ENCODE assay signal across 8 cellular contexts in genomic region chr2:191020221-191020741, GRCh38. TPM values are rescaled to one million over a fixed set of nuclear protein-coding genes. Genes with fewer than 3 reads are reported as not detected.
DNase-seq lines count a peak whose midpoint lies in the region; ATAC-seq, FAIRE-seq and TF ChIP-seq lines count a peak whose summit lies in the region.

No MANE protein-coding gene starts in this region.

- CTCF ChIA-PET in endothelial cell of umbilical vein (lab: Charles Lee), result no interaction called here

- POLR2A ChIA-PET in endothelial cell of umbilical vein (lab: Charles Lee), result no interaction called here

- dilution Hi-C loops in endothelial cell of umbilical vein (cut with MboI; ENCODE audit: extremely low pct_ligation_motif_present, low sequenced_read_pairs), result no loop called here

- no peaks in the 10 kb centered on the region for H4K20me1 ChIP-seq in endothelial cell of umbilical vein (replicated peaks; ENCODE audit: control insufficient read depth, extremely low read depth, insufficient read depth, low read length)

- H3K27me3 ChIP-seq in endothelial cell of umbilical vein (ENCODE audit: control insufficient read depth in 2 of 2, insufficient read depth in 2 of 2, low read length in 2 of 2), result no peaks in the 10 kb centered on the region

- H3K9me3 ChIP-seq in endothelial cell of umbilical vein (replicated peaks; ENCODE audit: control insufficient read depth, insufficient read depth, low read length), result no peaks in the 10 kb centered on the region

- DNase-seq in D341Med (ENCODE audit: low spot score), result peak; percentile 96
- DNase-seq in HUDEP-2 (lab: John Stamatoyannopoulos, UW; ENCODE audit: unreplicated experiment in 76 of 76), result peak in 74 of 76 experiments; percentile 43 to 96 (median 89)
- DNase-seq in NOMO-1 treated with dmso at 0.1 percent for 144 hours (lab: John Stamatoyannopoulos, UW; ENCODE audit: unreplicated experiment), result peak; percentile 94
- peak; percentile 75 for DNase-seq in activated CD8-positive, alpha-beta memory T cell treated with anti-CD3 and anti-CD28 coated beads, Interleukin-2, amount 50 U/mL, for 24 hours (ENCODE audit: extremely low read depth)
- peak; percentile 99 for DNase-seq in endothelial cell of umbilical vein (ENCODE audit: low read depth, low spot score)
- peak; percentile 92 for DNase-seq in middle frontal gyrus (ENCODE audit: extremely low spot score, low spot score)
- DNase-seq in stimulated activated CD8-positive, alpha-beta memory T cell treated with anti-CD3 and anti-CD28 coated beads, Interleukin-2, amount 100 ng/mL, for 1 hour (ENCODE audit: low read depth in 2 of 2), result peak; percentile 86 to 87

- TF ChIP-seq POLR2A in endothelial cell of umbilical vein (IDR thresholded peaks at IDR 0.05; ENCODE audit: low read depth, low read length), result peak; percentile 97

- peaks cover 14% of the 10 kb centered on the region for H3K4me1 ChIP-seq in endothelial cell of umbilical vein (ENCODE audit: control insufficient read depth, extremely low read depth, insufficient read depth, low read length)

- H3K36me3 ChIP-seq in endothelial cell of umbilical vein (ENCODE audit: control insufficient read depth in 2 of 2, extremely low read depth in 1 of 2, insufficient read depth in 2 of 2, low read length in 2 of 2), result no peaks in the 10 kb centered on the region

- H3K79me2 ChIP-seq in endothelial cell of umbilical vein (ENCODE audit: control insufficient read depth, insufficient read depth, low read length), result no peaks in the 10 kb centered on the region

- BruUV-seq in endothelial cell of umbilical vein (replicated peaks; lab: Mats Ljungman, UMichigan), result no TSS peak

- H3K4me2 ChIP-seq in endothelial cell of umbilical vein (ENCODE audit: insufficient read depth, low read length), result peak overlapping the region; percentile 84

- peak overlapping the region; percentile 78 for H3K9ac ChIP-seq in endothelial cell of umbilical vein (replicated peaks; ENCODE audit: extremely low read depth, insufficient read depth, low read length)

- TF ChIP-seq CTCF in endothelial cell of umbilical vein (IDR thresholded peaks at IDR 0.05; ENCODE audit: extremely low read depth in 1 of 2, insufficient read depth in 1 of 2, low read depth in 1 of 2, low read length in 2 of 2), result peak in 1 of 2 donors; percentile 10

- ATAC-seq in GM21423 (IDR thresholded peaks at IDR 0.05; ENCODE audit: unreplicated experiment), result peak; percentile 67

- H2AFZ ChIP-seq in endothelial cell of umbilical vein (ENCODE audit: low read depth, low read length), result peak overlapping the region; percentile 70

- intact Hi-C loops in endothelial cell of umbilical vein (cut with micrococcal nuclease), result loop anchor here (1.0 kb wide), 2 partner anchors 40 to 140 kb away; partner anchors contain the start of gene GLS

- no peaks in the 10 kb centered on the region for H3K9me1 ChIP-seq in endothelial cell of umbilical vein (replicated peaks; ENCODE audit: control insufficient read depth, extremely low read depth, insufficient read depth, low read length)

- FAIRE-seq in endothelial cell of umbilical vein (lab: Jason Lieb, UNC), result peak; percentile 87

- peak overlapping the region; percentile 51 for H3K27ac ChIP-seq in endothelial cell of umbilical vein (ENCODE audit: insufficient read depth, low read depth, low read length)

- peak overlapping the region; percentile 39 to 57 (median 47) for H3K4me3 ChIP-seq in endothelial cell of umbilical vein (replicated peaks in 1 of 3; ENCODE audit: insufficient read depth in 1 of 3, low read depth in 1 of 3, low read length in 3 of 3)

TF ChIP-seq in endothelial cell of umbilical vein, 7 proteins besides CTCF, POLR2A, EP300 and RAD21:
- no peak for TF ChIP-seq FOS (IDR thresholded peaks at IDR 0.05; ENCODE audit: borderline replicate concordance, insufficient read depth, low read length)
- peak; percentile 99 for TF ChIP-seq POLR2AphosphoS5 (IDR thresholded peaks at IDR 0.05; ENCODE audit: insufficient read depth, low read depth, low read length)
- TF ChIP-seq MYC (IDR thresholded peaks at IDR 0.05; ENCODE audit: low read depth, low read length), result peak; percentile 84
- no peak for TF ChIP-seq EZH2 (IDR thresholded peaks at IDR 0.05; ENCODE audit: borderline replicate concordance, low read depth, low read length, severe bottlenecking)
- TF ChIP-seq GATA2 (IDR thresholded peaks at IDR 0.05; ENCODE audit: insufficient read depth, insufficient read length, low read depth, low read length), result no peak
- no peak for TF ChIP-seq JUN (IDR thresholded peaks at IDR 0.05; ENCODE audit: borderline replicate concordance, insufficient read depth, insufficient read length, low read depth)
- peak; percentile 97 for TF ChIP-seq MAX (IDR thresholded peaks at IDR 0.05; ENCODE audit: insufficient read depth, insufficient read length)

RNA-seq across cellular contexts. Expression of gene STAT1, which starts 6.3 kb away (rescaled TPM):
- 59.2 and 67.6 TPM in 2 replicates for total RNA-seq in endothelial cell of umbilical vein
- polyA plus RNA-seq in endothelial cell of umbilical vein, result 56.1 and 64.2 TPM in 2 replicates
- 56.9 and 57.6 TPM in 2 replicates for polyA plus RNA-seq in endothelial cell of umbilical vein (2011; cell fraction: cytosol; rRNA removed)
- 108 and 111 TPM in 2 replicates for polyA plus RNA-seq in endothelial cell of umbilical vein (2011; cell fraction: nucleus; rRNA removed)
- 78.7 and 102 TPM in 2 replicates for polyA plus RNA-seq in endothelial cell of umbilical vein (2012)
- 132 and 160 TPM in 2 replicates for polyA minus RNA-seq in endothelial cell of umbilical vein
- polyA minus RNA-seq in endothelial cell of umbilical vein (2011; cell fraction: cytosol; rRNA and poly(A)+ RNA removed), result 25.5 TPM
- polyA minus RNA-seq in endothelial cell of umbilical vein (2011; cell fraction: nucleus; rRNA and poly(A)+ RNA removed), result 147 and 163 TPM in 2 replicates

Comparison
In these comparisons a context has a peak if more than half of its experiments do, and no peak if none do; other contexts are left out.
1. Peak in every context shown above with its lines: DNase-seq, ATAC-seq, H3K4me3 ChIP-seq and H3K27ac ChIP-seq.